Comparison of ENCODE assay signal across 9 cellular contexts in genomic region chr7:47570649-47571050, GRCh38. TPM values are rescaled to one million over a fixed set of nuclear protein-coding genes. Genes with fewer than 3 reads are reported as not detected.
DNase-seq lines count a peak whose midpoint lies in the region; ATAC-seq and TF ChIP-seq lines count a peak whose summit lies in the region.
"Had no signal": no experiment of that assay in that cellular context is flagged by ENCODE, and none has a peak within 500 bp of the region (broad histone marks: within the 10 kb centered on the region; RNA-seq: fewer than 3 reads in every experiment).

No MANE protein-coding gene starts in this region.

- peak; percentile 70 for DNase-seq in GM23248
- DNase-seq in breast epithelium (ENCODE audit: low spot score in 2 of 2): no peak
- no peak for DNase-seq in stimulated activated naive B cell treated with anti-CD40 and anti-IgM and Interleukin-4, amounts not matched to agents 10 μg/mL and 1 μg/mL and 100 μg/mL, for 72 hours
- DNase-seq in AG08396 (ENCODE audit: low spot score): no peak
- no peak for DNase-seq in NK-92 treated with Interleukin-12 subunit alpha and Interleukin-12 subunit beta, amount 100 ng/mL, for 24 hours (lab: John Stamatoyannopoulos, UW)

- TF ChIP-seq CTCF in breast epithelium (IDR thresholded peaks at IDR 0.05): no peak
- no peak for TF ChIP-seq CTCF in liver (IDR thresholded peaks at IDR 0.05; ENCODE audit: low read depth, low read length, missing input control)

- peak overlapping the region; percentile 88 for H3K27ac Mint-ChIP-seq in stimulated activated naive B cell treated with anti-CD40 and anti-IgM and Interleukin-4, amounts not matched to agents 10 μg/mL and 1 μg/mL and 100 μg/mL, for 72 hours
- H3K27ac Mint-ChIP-seq: activated naive CD4-positive, alpha-beta T cell treated with anti-CD3 and anti-CD28 coated beads, Interleukin-2, amount 50 U/mL, for 72 hours had no signal

- TF ChIP-seq RAD21 in liver (IDR thresholded peaks at IDR 0.05): no peak

- no peak for TF ChIP-seq POLR2A in breast epithelium (IDR thresholded peaks at IDR 0.05)

- in situ Hi-C loops in GM23248 (cut with MboI): no loop called here

- H3K27me3 Mint-ChIP-seq in stimulated activated naive B cell treated with anti-CD40 and anti-IgM and Interleukin-4, amounts not matched to agents 10 μg/mL and 1 μg/mL and 100 μg/mL, for 72 hours: no peaks in the 10 kb centered on the region

- H3K36me3 Mint-ChIP-seq in stimulated activated naive B cell treated with anti-CD40 and anti-IgM and Interleukin-4, amounts not matched to agents 10 μg/mL and 1 μg/mL and 100 μg/mL, for 72 hours: peaks cover 0 to 3% of the 10 kb centered on the region in 2 donors
- H3K36me3 Mint-ChIP-seq: activated naive CD4-positive, alpha-beta T cell treated with anti-CD3 and anti-CD28 coated beads, Interleukin-2, amount 50 U/mL, for 72 hours had no signal

- H3K4me2 ChIP-seq in GM23248 (ENCODE audit: unreplicated experiment): peak overlapping the region; percentile 76

- H3K9ac ChIP-seq in GM23248: peak overlapping the region; percentile 80
- H3K9ac ChIP-seq in liver (ENCODE audit: low read depth in 1 of 2, low read length in 2 of 2): peak overlapping the region in 1 of 2 donors; percentile 60

- intact Hi-C loops in breast epithelium (cut with DNase I; ENCODE audit: low total_unique reads): no loop called here

- H4K20me1 ChIP-seq in GM23248 (ENCODE audit: insufficient read depth): no peaks in the 10 kb centered on the region

- H3K79me2 ChIP-seq in GM23248 (ENCODE audit: insufficient read depth): peaks cover 68% of the 10 kb centered on the region

- peak overlapping the region; percentile 92 for H3K27ac ChIP-seq in GM23248
- peak overlapping the region; percentile 77 to 82 for H3K27ac ChIP-seq in breast epithelium
- H3K27ac ChIP-seq in liver (ENCODE audit: low read depth in 1 of 2, low read length in 2 of 2): peak overlapping the region; percentile 81 to 86

- ATAC-seq in stimulated activated naive B cell treated with anti-CD40 and anti-IgM and Interleukin-4, amounts not matched to agents 10 μg/mL and 1 μg/mL and 100 μg/mL, for 72 hours (replicated peaks): no peak
- ATAC-seq in HG03097 (IDR thresholded peaks at IDR 0.05; ENCODE audit: low FRiP score, unreplicated experiment): no peak
- ATAC-seq in HG03432 (IDR thresholded peaks at IDR 0.05; ENCODE audit: unreplicated experiment): no peak
- ATAC-seq: activated naive CD4-positive, alpha-beta T cell treated with anti-CD3 and anti-CD28 coated beads, Interleukin-2, amount 50 U/mL, for 72 hours had no signal

- no peaks in the 10 kb centered on the region for H3K9me3 ChIP-seq in GM23248 (ENCODE audit: low read depth)
- H3K9me3 ChIP-seq in breast epithelium: no peaks in the 10 kb centered on the region
- no peaks in the 10 kb centered on the region for H3K9me3 ChIP-seq in liver (ENCODE audit: control insufficient read depth in 4 of 4, low read length in 3 of 4)

- H3K9me2 ChIP-seq in GM23248 (ENCODE audit: insufficient read depth): no peaks in the 10 kb centered on the region

- no peaks in the 10 kb centered on the region for H3K27me3 ChIP-seq in GM23248 (replicated peaks; ENCODE audit: insufficient read depth)
- no peaks in the 10 kb centered on the region for H3K27me3 ChIP-seq in breast epithelium
- no peaks in the 10 kb centered on the region for H3K27me3 ChIP-seq in liver (ENCODE audit: control insufficient read depth in 4 of 4, insufficient read depth in 4 of 4, low read length in 3 of 4)

- peak overlapping the region in 1 of 2 donors; percentile 83 for H3K4me3 Mint-ChIP-seq in stimulated activated naive B cell treated with anti-CD40 and anti-IgM and Interleukin-4, amounts not matched to agents 10 μg/mL and 1 μg/mL and 100 μg/mL, for 72 hours

- peaks cover 52% of the 10 kb centered on the region for H3K4me1 ChIP-seq in GM23248 (ENCODE audit: insufficient read depth)
- H3K4me1 ChIP-seq in breast epithelium: peaks cover 15 to 23% of the 10 kb centered on the region in 2 donors
- H3K4me1 ChIP-seq in liver (ENCODE audit: control insufficient read depth in 4 of 4, insufficient read depth in 4 of 4, low read length in 3 of 4): peaks cover 25 to 77% (median 60%) of the 10 kb centered on the region in 4 donors

- no peak overlapping the region for H2AFZ ChIP-seq in GM23248

- no peaks in the 10 kb centered on the region for H3K9me3 Mint-ChIP-seq in stimulated activated naive B cell treated with anti-CD40 and anti-IgM and Interleukin-4, amounts not matched to agents 10 μg/mL and 1 μg/mL and 100 μg/mL, for 72 hours

- no peak overlapping the region for H3K4me3 ChIP-seq in GM23248
- H3K4me3 ChIP-seq in breast epithelium: no peak overlapping the region
- H3K4me3 ChIP-seq in liver (ENCODE audit: low read depth in 1 of 3, low read length in 3 of 3): no peak overlapping the region

- peaks cover 58 to 86% of the 10 kb centered on the region in 2 donors for H3K4me1 Mint-ChIP-seq in stimulated activated naive B cell treated with anti-CD40 and anti-IgM and Interleukin-4, amounts not matched to agents 10 μg/mL and 1 μg/mL and 100 μg/mL, for 72 hours

- no peaks in the 10 kb centered on the region for H3K36me3 ChIP-seq in GM23248 (ENCODE audit: low read depth)
- no peaks in the 10 kb centered on the region for H3K36me3 ChIP-seq in breast epithelium
- no peaks in the 10 kb centered on the region for H3K36me3 ChIP-seq in liver (ENCODE audit: control insufficient read depth in 4 of 4, insufficient read depth in 3 of 4, low read depth in 1 of 4, low read length in 3 of 4)

- WGBS in GM23248 (ENCODE audit: low coverage in 1 of 2, low lambda C conversion rate in 2 of 2, missing lambda C conversion rate in 2 of 2), 2 experiments: 22 to 30% methylated on average over 4 of the region's 4 CpGs
- WGBS in liver: 49% methylated on average over 4 of the region's 4 CpGs

- peaks cover 55% of the 10 kb centered on the region for H3F3A ChIP-seq in GM23248 (ENCODE audit: insufficient read depth)

TF ChIP-seq in liver, 16 proteins besides CTCF, POLR2A, EP300 and RAD21:
- TF ChIP-seq JUND (IDR thresholded peaks at IDR 0.05) (no peak), YY1 (IDR thresholded peaks at IDR 0.05) (no peak), NR2F2 (IDR thresholded peaks at IDR 0.05) (no peak), ATF3 (IDR thresholded peaks at IDR 0.05) (no peak), HNF4G (IDR thresholded peaks at IDR 0.05) (no peak), SP1 (IDR thresholded peaks at IDR 0.05) (no peak), MAX (IDR thresholded peaks at IDR 0.05) (no peak), FOXA2 (IDR thresholded peaks at IDR 0.05) (no peak), GABPA (IDR thresholded peaks at IDR 0.05 in 1 of 2, conservative IDR thresholded peaks at IDR 0.05 in 1 of 2) (no peak), FOXA1 (IDR thresholded peaks at IDR 0.05) (no peak), TAF1 (conservative IDR thresholded peaks at IDR 0.05) (no peak), EGR1 (IDR thresholded peaks at IDR 0.05; ENCODE audit: low read depth in 2 of 2) (no peak)
- TF ChIP-seq, protein P1, sequence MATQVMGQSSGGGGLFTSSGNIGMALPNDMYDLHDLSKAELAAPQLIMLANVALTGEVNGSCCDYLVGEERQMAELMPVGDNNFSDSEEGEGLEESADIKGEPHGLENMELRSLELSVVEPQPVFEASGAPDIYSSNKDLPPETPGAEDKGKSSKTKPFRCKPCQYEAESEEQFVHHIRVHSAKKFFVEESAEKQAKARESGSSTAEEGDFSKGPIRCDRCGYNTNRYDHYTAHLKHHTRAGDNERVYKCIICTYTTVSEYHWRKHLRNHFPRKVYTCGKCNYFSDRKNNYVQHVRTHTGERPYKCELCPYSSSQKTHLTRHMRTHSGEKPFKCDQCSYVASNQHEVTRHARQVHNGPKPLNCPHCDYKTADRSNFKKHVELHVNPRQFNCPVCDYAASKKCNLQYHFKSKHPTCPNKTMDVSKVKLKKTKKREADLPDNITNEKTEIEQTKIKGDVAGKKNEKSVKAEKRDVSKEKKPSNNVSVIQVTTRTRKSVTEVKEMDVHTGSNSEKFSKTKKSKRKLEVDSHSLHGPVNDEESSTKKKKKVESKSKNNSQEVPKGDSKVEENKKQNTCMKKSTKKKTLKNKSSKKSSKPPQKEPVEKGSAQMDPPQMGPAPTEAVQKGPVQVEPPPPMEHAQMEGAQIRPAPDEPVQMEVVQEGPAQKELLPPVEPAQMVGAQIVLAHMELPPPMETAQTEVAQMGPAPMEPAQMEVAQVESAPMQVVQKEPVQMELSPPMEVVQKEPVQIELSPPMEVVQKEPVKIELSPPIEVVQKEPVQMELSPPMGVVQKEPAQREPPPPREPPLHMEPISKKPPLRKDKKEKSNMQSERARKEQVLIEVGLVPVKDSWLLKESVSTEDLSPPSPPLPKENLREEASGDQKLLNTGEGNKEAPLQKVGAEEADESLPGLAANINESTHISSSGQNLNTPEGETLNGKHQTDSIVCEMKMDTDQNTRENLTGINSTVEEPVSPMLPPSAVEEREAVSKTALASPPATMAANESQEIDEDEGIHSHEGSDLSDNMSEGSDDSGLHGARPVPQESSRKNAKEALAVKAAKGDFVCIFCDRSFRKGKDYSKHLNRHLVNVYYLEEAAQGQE (IDR thresholded peaks at IDR 0.05): no peak

RNA-seq across cellular contexts. Expression of gene TNS3, which starts 11.3 kb away (rescaled TPM):
- total RNA-seq in GM23248 (2014; rRNA removed; shearing (Covaris generic)): 47.0 and 48.1 TPM in 2 replicates
- polyA plus RNA-seq in GM23248 (2016; fragmentation: Nextera tagmentation; extraction: Ambion mirVana) (17.2 and 18.6 TPM in 2 replicates), liver (10 to 100 TPM; 16.8 to 31.2 TPM)
- total RNA-seq in breast epithelium (10 to 100 TPM; 41.0 to 78.1 (median 56.2) TPM), liver (100 to 1,000 TPM in 1 of 2 donors, 10 to 100 TPM in 1; 27.8 to 100 TPM)
